Comparison of ENCODE assay signal across 1 cellular context in the genomic region with DNA sequence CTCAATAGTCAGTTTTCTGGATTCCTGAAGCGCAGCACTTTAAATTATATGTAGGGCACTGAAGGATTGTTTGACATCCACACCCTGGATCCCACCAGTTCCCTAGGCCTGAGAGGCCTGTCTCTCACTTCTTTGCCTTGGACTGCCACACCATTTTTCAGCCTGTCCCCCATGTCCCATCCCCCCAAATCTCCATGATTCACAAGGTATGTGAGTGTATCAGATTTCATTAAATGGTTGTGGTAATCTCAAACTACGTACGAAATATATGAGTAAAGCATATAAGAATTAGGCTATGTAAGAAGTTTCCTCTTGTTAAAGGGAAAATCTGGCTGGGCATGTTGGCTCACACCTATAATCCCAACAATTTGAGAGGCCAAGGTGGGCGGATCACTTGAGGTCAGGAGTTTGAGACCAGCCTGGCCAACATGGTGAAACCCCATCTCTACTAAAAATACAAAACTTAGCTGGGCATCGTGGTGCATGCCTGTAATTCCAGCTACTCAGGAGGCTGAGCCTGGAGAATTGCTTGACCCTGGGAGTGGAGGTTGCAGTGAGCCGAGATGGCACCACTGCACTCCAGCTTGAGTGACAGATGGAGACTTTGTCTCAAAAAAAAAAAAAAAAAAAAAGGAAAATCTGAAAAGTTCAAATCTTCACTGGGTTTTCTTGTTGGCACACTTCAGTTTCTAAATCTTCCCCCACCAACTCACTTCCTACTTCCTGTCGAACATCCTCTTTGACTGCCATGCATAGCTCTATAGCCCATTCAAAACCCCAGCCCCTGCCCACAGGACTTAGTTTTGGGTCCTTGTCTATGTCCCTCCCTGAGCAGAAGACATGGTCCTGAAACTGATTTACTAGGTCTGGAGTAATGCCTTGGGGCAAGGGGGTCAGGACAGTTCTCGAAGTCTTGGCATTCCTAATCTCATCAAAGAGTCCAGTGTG.
A peak's percentile ranks its signal among the peaks of the same experiment; 100 is the strongest.
TF ChIP-seq lines count a peak whose summit lies in the region.

No MANE protein-coding gene starts in this region.

TF ChIP-seq in IMR-90, 13 proteins besides CTCF, POLR2A, EP300 and RAD21:
- TF ChIP-seq FOS (IDR thresholded peaks at IDR 0.05; ENCODE audit: low read depth, low read length) = peak; percentile 92
- TF ChIP-seq NFE2L2 (IDR thresholded peaks at IDR 0.05; ENCODE audit: low read depth, low read length) = no peak
- no peak for TF ChIP-seq MAZ (IDR thresholded peaks at IDR 0.05; ENCODE audit: borderline replicate concordance, low read depth, low read length)
- peak; percentile 34; the same call in 1 of the 2 replicates for TF ChIP-seq BHLHE40 (IDR thresholded peaks at IDR 0.05; ENCODE audit: low read depth, low read length)
- TF ChIP-seq CEBPB (IDR thresholded peaks at IDR 0.05; ENCODE audit: low read depth, low read length) = peak; percentile 38; the same call in 1 of the 2 replicates
- TF ChIP-seq, protein P1, sequence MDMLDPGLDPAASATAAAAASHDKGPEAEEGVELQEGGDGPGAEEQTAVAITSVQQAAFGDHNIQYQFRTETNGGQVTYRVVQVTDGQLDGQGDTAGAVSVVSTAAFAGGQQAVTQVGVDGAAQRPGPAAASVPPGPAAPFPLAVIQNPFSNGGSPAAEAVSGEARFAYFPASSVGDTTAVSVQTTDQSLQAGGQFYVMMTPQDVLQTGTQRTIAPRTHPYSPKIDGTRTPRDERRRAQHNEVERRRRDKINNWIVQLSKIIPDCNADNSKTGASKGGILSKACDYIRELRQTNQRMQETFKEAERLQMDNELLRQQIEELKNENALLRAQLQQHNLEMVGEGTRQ (IDR thresholded peaks at IDR 0.05; ENCODE audit: low read depth, low read length) = no peak
- no peak for TF ChIP-seq MAFK (IDR thresholded peaks at IDR 0.05; ENCODE audit: low read depth, low read length)
- no peak for TF ChIP-seq RCOR1 (IDR thresholded peaks at IDR 0.05; ENCODE audit: insufficient replicate concordance, low read length)
TF ChIP-seq in IMR-90: peak in this region for 3.
